1 cellular context compared by ENCODE assay signal in the genomic region with DNA sequence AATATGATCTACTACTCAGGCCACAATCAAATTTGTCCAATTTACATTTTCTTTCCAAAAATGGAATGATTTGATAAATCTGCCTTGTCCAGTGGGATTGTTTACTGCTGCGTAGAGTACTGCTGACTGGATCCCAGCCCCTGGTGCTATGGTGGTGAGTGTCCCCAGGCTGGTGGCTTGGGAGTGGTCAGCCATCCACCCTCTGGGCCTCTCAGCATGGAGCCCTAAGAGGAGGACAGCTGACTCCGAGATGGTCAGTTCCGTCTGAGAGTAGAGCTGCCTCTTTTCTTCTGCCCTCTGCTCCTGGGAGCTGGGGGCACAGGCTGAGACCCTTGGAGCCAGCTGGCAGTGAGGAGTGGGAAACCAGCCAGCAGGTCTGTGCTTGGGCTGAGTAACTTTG.
TF ChIP-seq lines count a peak whose summit lies in the region.

No MANE protein-coding gene starts in this region.

TF ChIP-seq in K562, 482 proteins besides CTCF, POLR2A, EP300 and RAD21:
- no peak for TF ChIP-seq MAFK (IDR thresholded peaks at IDR 0.05; ENCODE audit: low read length)
- TF ChIP-seq, protein P1, sequence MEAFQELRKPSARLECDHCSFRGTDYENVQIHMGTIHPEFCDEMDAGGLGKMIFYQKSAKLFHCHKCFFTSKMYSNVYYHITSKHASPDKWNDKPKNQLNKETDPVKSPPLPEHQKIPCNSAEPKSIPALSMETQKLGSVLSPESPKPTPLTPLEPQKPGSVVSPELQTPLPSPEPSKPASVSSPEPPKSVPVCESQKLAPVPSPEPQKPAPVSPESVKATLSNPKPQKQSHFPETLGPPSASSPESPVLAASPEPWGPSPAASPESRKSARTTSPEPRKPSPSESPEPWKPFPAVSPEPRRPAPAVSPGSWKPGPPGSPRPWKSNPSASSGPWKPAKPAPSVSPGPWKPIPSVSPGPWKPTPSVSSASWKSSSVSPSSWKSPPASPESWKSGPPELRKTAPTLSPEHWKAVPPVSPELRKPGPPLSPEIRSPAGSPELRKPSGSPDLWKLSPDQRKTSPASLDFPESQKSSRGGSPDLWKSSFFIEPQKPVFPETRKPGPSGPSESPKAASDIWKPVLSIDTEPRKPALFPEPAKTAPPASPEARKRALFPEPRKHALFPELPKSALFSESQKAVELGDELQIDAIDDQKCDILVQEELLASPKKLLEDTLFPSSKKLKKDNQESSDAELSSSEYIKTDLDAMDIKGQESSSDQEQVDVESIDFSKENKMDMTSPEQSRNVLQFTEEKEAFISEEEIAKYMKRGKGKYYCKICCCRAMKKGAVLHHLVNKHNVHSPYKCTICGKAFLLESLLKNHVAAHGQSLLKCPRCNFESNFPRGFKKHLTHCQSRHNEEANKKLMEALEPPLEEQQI (IDR thresholded peaks at IDR 0.05): no peak
- TF ChIP-seq TBP (optimal IDR thresholded peaks at IDR 0.05; ENCODE audit: low read depth, low read length): no peak
- TF ChIP-seq TOE1 (IDR thresholded peaks at IDR 0.05; ENCODE audit: borderline replicate concordance): no peak
- no peak for TF ChIP-seq TOE1 (CRISPR knock-in tag; IDR thresholded peaks at IDR 0.05; ENCODE audit: borderline replicate concordance, low read depth)
- TF ChIP-seq FOXJ3 (CRISPR knock-in tag; IDR thresholded peaks at IDR 0.05): no peak
- no peak for TF ChIP-seq ETS1 (conservative IDR thresholded peaks at IDR 0.05; ENCODE audit: control insufficient read depth, low read depth, low read length)
- no peak for TF ChIP-seq UBTF (IDR thresholded peaks at IDR 0.05; ENCODE audit: borderline replicate concordance in 1 of 2, low read depth in 2 of 2, low read length in 2 of 2)
- TF ChIP-seq FIP1L1 (IDR thresholded peaks at IDR 0.05; ENCODE audit: low read depth, low read length, poor library complexity, severe bottlenecking): no peak
- TF ChIP-seq HIVEP1 (CRISPR knock-in tag; IDR thresholded peaks at IDR 0.05): no peak
- TF ChIP-seq XRCC5 (IDR thresholded peaks at IDR 0.05; ENCODE audit: low read depth, low read length): no peak
- TF ChIP-seq MNT (conservative IDR thresholded peaks at IDR 0.05): no peak
- TF ChIP-seq, protein P2, sequence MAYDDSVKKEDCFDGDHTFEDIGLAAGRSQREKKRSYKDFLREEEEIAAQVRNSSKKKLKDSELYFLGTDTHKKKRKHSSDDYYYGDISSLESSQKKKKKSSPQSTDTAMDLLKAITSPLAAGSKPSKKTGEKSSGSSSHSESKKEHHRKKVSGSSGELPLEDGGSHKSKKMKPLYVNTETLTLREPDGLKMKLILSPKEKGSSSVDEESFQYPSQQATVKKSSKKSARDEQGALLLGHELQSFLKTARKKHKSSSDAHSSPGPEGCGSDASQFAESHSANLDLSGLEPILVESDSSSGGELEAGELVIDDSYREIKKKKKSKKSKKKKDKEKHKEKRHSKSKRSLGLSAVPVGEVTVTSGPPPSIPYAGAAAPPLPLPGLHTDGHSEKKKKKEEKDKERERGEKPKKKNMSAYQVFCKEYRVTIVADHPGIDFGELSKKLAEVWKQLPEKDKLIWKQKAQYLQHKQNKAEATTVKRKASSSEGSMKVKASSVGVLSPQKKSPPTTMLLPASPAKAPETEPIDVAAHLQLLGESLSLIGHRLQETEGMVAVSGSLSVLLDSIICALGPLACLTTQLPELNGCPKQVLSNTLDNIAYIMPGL (CRISPR knock-in tag; IDR thresholded peaks at IDR 0.05): no peak
- no peak for TF ChIP-seq ID3 (CRISPR knock-in tag; IDR thresholded peaks at IDR 0.05)
- TF ChIP-seq ID3 (tag; IDR thresholded peaks at IDR 0.05): no peak
- TF ChIP-seq SLC30A9 (CRISPR knock-in tag; IDR thresholded peaks at IDR 0.05): no peak
- TF ChIP-seq U2AF2 (optimal IDR thresholded peaks at IDR 0.05; ENCODE audit: low read depth, low read length): no peak
- no peak for TF ChIP-seq E2F8 (IDR thresholded peaks at IDR 0.05; ENCODE audit: low read depth, partially characterized antibody)
- no peak for TF ChIP-seq WHSC1 (IDR thresholded peaks at IDR 0.05; ENCODE audit: low read length)
- TF ChIP-seq CREM (IDR thresholded peaks at IDR 0.05; ENCODE audit: low read depth): no peak
- TF ChIP-seq, protein P3, sequence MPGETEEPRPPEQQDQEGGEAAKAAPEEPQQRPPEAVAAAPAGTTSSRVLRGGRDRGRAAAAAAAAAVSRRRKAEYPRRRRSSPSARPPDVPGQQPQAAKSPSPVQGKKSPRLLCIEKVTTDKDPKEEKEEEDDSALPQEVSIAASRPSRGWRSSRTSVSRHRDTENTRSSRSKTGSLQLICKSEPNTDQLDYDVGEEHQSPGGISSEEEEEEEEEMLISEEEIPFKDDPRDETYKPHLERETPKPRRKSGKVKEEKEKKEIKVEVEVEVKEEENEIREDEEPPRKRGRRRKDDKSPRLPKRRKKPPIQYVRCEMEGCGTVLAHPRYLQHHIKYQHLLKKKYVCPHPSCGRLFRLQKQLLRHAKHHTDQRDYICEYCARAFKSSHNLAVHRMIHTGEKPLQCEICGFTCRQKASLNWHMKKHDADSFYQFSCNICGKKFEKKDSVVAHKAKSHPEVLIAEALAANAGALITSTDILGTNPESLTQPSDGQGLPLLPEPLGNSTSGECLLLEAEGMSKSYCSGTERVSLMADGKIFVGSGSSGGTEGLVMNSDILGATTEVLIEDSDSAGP (CRISPR knock-in tag; IDR thresholded peaks at IDR 0.05): no peak
